26 cellular contexts compared by ENCODE assay signal in genomic region chrX:147072747-147073146, GRCh38.
"Had no signal": no experiment of that assay in that cellular context is flagged by ENCODE, and none has a peak within 500 bp of the region (broad histone marks: within the 10 kb centered on the region; RNA-seq: fewer than 3 reads in every experiment).

No MANE protein-coding gene starts in this region.

- DNase-seq: activated CD4-positive, alpha-beta memory T cell treated with anti-CD3 and anti-CD28 coated beads for 36 hours; activated CD4-positive, alpha-beta T cell treated with anti-CD3 and anti-CD28 coated beads, Interleukin-2, amount 10 ng/mL, durations not matched to agents 7 days and 5 days; activated CD4-positive, CD25-positive, alpha-beta regulatory T cell; activated CD8-positive, alpha-beta memory T cell treated with anti-CD3 and anti-CD28 coated beads for 24 hours; activated gamma-delta T cell; activated naive CD4-positive, alpha-beta T cell treated with anti-CD3 and anti-CD28 coated beads for 36 hours; activated T-cell treated with anti-CD3 and anti-CD28 coated beads, Interleukin-2, amount 50 U/mL, for 48 hours; amygdala; cerebellar nuclear complex; Karpas-422; MM.1S; NCI-H1105; NCI-H1436; NCI-H1694 treated with DMSO at 0.1 percent for 48 hours; NCI-H2029 treated with DMSO at 0.1 percent for 48 hours; NCI-H345; NCI-H510A treated with DMSO at 0.1 percent for 48 hours; NCI-H69; Peyer's patch; Right ventricle myocardium superior; SJCRH30; SW 1271 had no signal

- H3K27ac ChIP-seq: Peyer's patch, RWPE1, SJCRH30, VCaP had no signal

- H3K4me1 ChIP-seq: Peyer's patch, SJCRH30 had no signal

- H3K9me3 ChIP-seq: Peyer's patch, SJCRH30 had no signal

- H3K36me3 ChIP-seq: Peyer's patch, SJCRH30 had no signal

- H3K4me3 ChIP-seq: Peyer's patch, SJCRH30 had no signal

- H3K27me3 ChIP-seq: Peyer's patch, SJCRH30 had no signal

- ATAC-seq: activated T-helper 17 cell treated with anti-CD3 and anti-CD28 coated beads, Interleukin-2, amount 50 U/mL, for 72 hours; SK-N-SH treated with all-trans-retinoic acid at 6 μM for 48 hours had no signal
